ENCODE assay signal across 12 cellular contexts in genomic region chr14:85439696-85440328, GRCh38.
DNase-seq lines count a peak whose midpoint lies in the region; ATAC-seq and TF ChIP-seq lines count a peak whose summit lies in the region.
"Had no signal": no experiment of that assay in that cellular context is flagged by ENCODE, and none has a peak within 500 bp of the region (broad histone marks: within the 10 kb centered on the region; RNA-seq: fewer than 3 reads in every experiment).

No MANE protein-coding gene starts in this region.

- DNase-seq in cardiac muscle cell (ENCODE audit: low read depth in 1 of 2, low spot score in 1 of 2) (peak; percentile 52 to 72), right atrium auricular region (ENCODE audit: low spot score) (no peak), brain microvascular endothelial cell (peak; percentile 45), islet precursor cell (peak; percentile 67), NOMO-1 (lab: John Stamatoyannopoulos, UW; ENCODE audit: unreplicated experiment in 2 of 2) (no peak)
- DNase-seq in activated CD4-positive, CD25-positive, alpha-beta regulatory T cell (lab: John Stamatoyannopoulos, UW), result no peak
- DNase-seq: activated CD4-positive, alpha-beta T cell treated with anti-CD3 and anti-CD28 coated beads, Interleukin-2, amount 50 U/mL, for 4 hours; activated effector memory CD4-positive, alpha-beta T cell treated with Interleukin-2 at 50 U/mL for 16 hours; DMS79 treated with DMSO at 0.1 percent for 48 hours had no signal

- H3K9me3 ChIP-seq in cardiac muscle cell (ENCODE audit: low read depth) (no peaks in the 10 kb centered on the region), right atrium auricular region (no peaks in the 10 kb centered on the region)
- H3K9me3 ChIP-seq: tibial nerve had no signal

- H3K4me1 ChIP-seq in cardiac muscle cell (ENCODE audit: low read depth) (no peaks in the 10 kb centered on the region), right atrium auricular region (peaks cover 0 to 8% of the 10 kb centered on the region in 2 donors)

- no peak overlapping the region for H3K4me3 ChIP-seq in cardiac muscle cell
- H3K4me3 ChIP-seq in right atrium auricular region, result no peak overlapping the region
- no peak overlapping the region for H3K4me3 ChIP-seq in brain microvascular endothelial cell (ENCODE audit: low read depth, low read length)
- H3K4me3 ChIP-seq: tibial nerve had no signal

- TF ChIP-seq CTCF in cardiac muscle cell (IDR thresholded peaks at IDR 0.05; ENCODE audit: low read depth, low read length) (no peak), right atrium auricular region (IDR thresholded peaks at IDR 0.05) (no peak), brain microvascular endothelial cell (IDR thresholded peaks at IDR 0.05; ENCODE audit: low read depth, low read length, missing control alignments) (no peak)

- no peaks in the 10 kb centered on the region for H3K36me3 ChIP-seq in cardiac muscle cell
- no peaks in the 10 kb centered on the region for H3K36me3 ChIP-seq in right atrium auricular region
- H3K36me3 ChIP-seq in brain microvascular endothelial cell (replicated peaks), result no peaks in the 10 kb centered on the region
- H3K36me3 ChIP-seq: tibial nerve had no signal

- H3K27me3 ChIP-seq in cardiac muscle cell, result no peaks in the 10 kb centered on the region
- H3K27me3 ChIP-seq in right atrium auricular region, result no peaks in the 10 kb centered on the region
- no peaks in the 10 kb centered on the region for H3K27me3 ChIP-seq in brain microvascular endothelial cell (replicated peaks)
- H3K27me3 ChIP-seq: tibial nerve had no signal

- in situ Hi-C loops in brain microvascular endothelial cell (cut with HindIII; ENCODE audit: low pct_ligation_motif_present, low sequenced_read_pairs), result no loop called here

- ATAC-seq in GM21526 (IDR thresholded peaks at IDR 0.05; ENCODE audit: low FRiP score, unreplicated experiment), result no peak
- no peak for ATAC-seq in GM19328 (IDR thresholded peaks at IDR 0.05; ENCODE audit: unreplicated experiment)

- H3K27ac ChIP-seq in cardiac muscle cell (peak overlapping the region; percentile 26), right atrium auricular region (peak overlapping the region in 1 of 2 donors; percentile 80), brain microvascular endothelial cell (no peak overlapping the region)

Comparison
In these comparisons a context has a peak if more than half of its experiments do, and no peak if none do; other contexts are left out.
1. DNase-seq: peak in cardiac muscle cell (2 of 2), brain microvascular endothelial cell (single experiment) and islet precursor cell (single experiment); none in right atrium auricular region (single experiment), NOMO-1 (0 of 2) and activated CD4-positive, CD25-positive, alpha-beta regulatory T cell (0 of 4).